Comparison of ENCODE assay signal across 8 cellular contexts in genomic region chr6:53547166-53547814, GRCh38. TPM values are rescaled to one million over a fixed set of nuclear protein-coding genes. Genes with fewer than 3 reads are reported as not detected.
A peak's percentile ranks its signal among the peaks of the same experiment; 100 is the strongest.
DNase-seq lines count a peak whose midpoint lies in the region; ATAC-seq and TF ChIP-seq lines count a peak whose summit lies in the region.

No MANE protein-coding gene starts in this region.

- no peak for TF ChIP-seq CTCF in WTC11 (IDR thresholded peaks at IDR 0.05)

- H3K27ac ChIP-seq in right cardiac atrium (ENCODE audit: low read length), result no peak overlapping the region

- ATAC-seq in Right ventricle myocardium inferior (peak; percentile 8), HG03342 (IDR thresholded peaks at IDR 0.05; ENCODE audit: unreplicated experiment) (peak; percentile 7), WTC11 (0 out of 2 replicates have a peak, but pooled peaks have one; percentile 0), right cardiac atrium (peak; percentile 3 to 29)
- ATAC-seq in stimulated activated effector memory CD8-positive, alpha-beta T cell treated with anti-CD3 and anti-CD28 coated beads, Interleukin-12 subunit alpha, Interleukin-12 subunit beta, amount 100 ng/mL, for 72 hours, result peak; percentile 3

- peaks cover 4% of the 10 kb centered on the region for H3K4me1 ChIP-seq in right cardiac atrium (ENCODE audit: control insufficient read depth, insufficient read depth, low read length)

- H3K27me3 ChIP-seq in right cardiac atrium (ENCODE audit: control insufficient read depth, insufficient read depth), result no peaks in the 10 kb centered on the region

- H3K9me3 Mint-ChIP-seq in WTC11, result peaks cover 22% of the 10 kb centered on the region
- no peaks in the 10 kb centered on the region for H3K9me3 Mint-ChIP-seq in stimulated activated effector memory CD8-positive, alpha-beta T cell treated with anti-CD3 and anti-CD28 coated beads, Interleukin-12 subunit alpha, Interleukin-12 subunit beta, amount 100 ng/mL, for 72 hours

- H3K4me3 Mint-ChIP-seq in WTC11, result peak overlapping the region; percentile 91
- peak overlapping the region; percentile 81 for H3K4me3 Mint-ChIP-seq in stimulated activated effector memory CD8-positive, alpha-beta T cell treated with anti-CD3 and anti-CD28 coated beads, Interleukin-12 subunit alpha, Interleukin-12 subunit beta, amount 100 ng/mL, for 72 hours

- H3K27me3 Mint-ChIP-seq in WTC11 (ENCODE audit: low read depth), result peaks cover 25% of the 10 kb centered on the region

- no peaks in the 10 kb centered on the region; the same call in 1 of the 2 replicates for H3K36me3 Mint-ChIP-seq in WTC11
- H3K36me3 Mint-ChIP-seq in stimulated activated effector memory CD8-positive, alpha-beta T cell treated with anti-CD3 and anti-CD28 coated beads, Interleukin-12 subunit alpha, Interleukin-12 subunit beta, amount 100 ng/mL, for 72 hours, result peaks cover 28% of the 10 kb centered on the region

- peaks cover 39% of the 10 kb centered on the region for H3K4me1 Mint-ChIP-seq in WTC11
- H3K4me1 Mint-ChIP-seq in stimulated activated effector memory CD8-positive, alpha-beta T cell treated with anti-CD3 and anti-CD28 coated beads, Interleukin-12 subunit alpha, Interleukin-12 subunit beta, amount 100 ng/mL, for 72 hours, result peaks cover 58% of the 10 kb centered on the region

- no peaks in the 10 kb centered on the region for H3K9me3 ChIP-seq in right cardiac atrium (ENCODE audit: control insufficient read depth, low read length)

- intact Hi-C loops in Right ventricle myocardium inferior (cut with DNase I) (loop anchor here (5.0 to 10.0 kb wide), 3 partner anchors 105 to 972 kb away; partner anchors contain the start of gene TRAM2), cardiac septum (cut with DNase I) (loop anchor here (5.0 to 10.0 kb wide), 5 partner anchors 55 to 552 kb away; partner anchors contain the start of genes GSTA4 and LRRC1), right cardiac atrium (cut with DNase I) (loop anchor here in 3 of 4 donors (5.0 to 10.0 kb wide), 2 partner anchors 98 to 100 kb away; no protein-coding TSS in a partner anchor)

- DNase-seq in Right ventricle myocardium inferior (ENCODE audit: missing footprints) (no peak), cardiac septum (ENCODE audit: low spot score) (no peak), WTC11 (ENCODE audit: low spot score) (peak; percentile 29), right cardiac atrium (peak in 1 of 3 donors; percentile 55), COR-L47 (lab: John Stamatoyannopoulos, UW) (no peak)
- DNase-seq in stimulated activated effector memory CD8-positive, alpha-beta T cell treated with anti-CD3 and anti-CD28 coated beads, Interleukin-12 subunit alpha, Interleukin-12 subunit beta, amount 100 ng/mL, for 72 hours (ENCODE audit: low spot score in 2 of 2), result no peak
- no peak for DNase-seq in activated CD4-positive, CD25-positive, alpha-beta regulatory T cell (lab: John Stamatoyannopoulos, UW)

- H3K27ac Mint-ChIP-seq in WTC11, result peak overlapping the region; percentile 26
- H3K27ac Mint-ChIP-seq in stimulated activated effector memory CD8-positive, alpha-beta T cell treated with anti-CD3 and anti-CD28 coated beads, Interleukin-12 subunit alpha, Interleukin-12 subunit beta, amount 100 ng/mL, for 72 hours, result peak overlapping the region; percentile 78

- CTCF ChIA-PET in WTC11 (lab: Charles Lee), result interaction anchor here (0.6 to 1.2 kb wide), 4 partner anchors 54 to 183 kb away, joined by 3 to 5 read pairs (median 4); no protein-coding TSS in a partner anchor

- WGBS in right cardiac atrium, result 13% methylated on average over 12 of the region's 12 CpGs

- POLR2A ChIA-PET in WTC11 (lab: Charles Lee), result interaction anchor here (0.5 to 1.5 kb wide), 2 partner anchors 104 to 108 kb away, joined by 4 to 5 read pairs; no protein-coding TSS in a partner anchor

- H3K4me3 ChIP-seq in right cardiac atrium (ENCODE audit: low read length), result peak overlapping the region; percentile 46

TF ChIP-seq in WTC11, 78 proteins besides CTCF, POLR2A, EP300 and RAD21:
- TF ChIP-seq TCF7 (CRISPR knock-in tag; IDR thresholded peaks at IDR 0.05; ENCODE audit: low read depth) (no peak), CREB1 (CRISPR knock-in tag; IDR thresholded peaks at IDR 0.05) (no peak), STAT6 (CRISPR knock-in tag; conservative IDR thresholded peaks at IDR 0.05; ENCODE audit: low read depth) (no peak), TEAD1 (CRISPR knock-in tag; IDR thresholded peaks at IDR 0.05) (no peak), MAX (CRISPR knock-in tag; IDR thresholded peaks at IDR 0.05) (no peak), SP1 (CRISPR knock-in tag; conservative IDR thresholded peaks at IDR 0.05) (no peak), ZNF121 (CRISPR knock-in tag; IDR thresholded peaks at IDR 0.05) (no peak)
- TF ChIP-seq, protein P1, sequence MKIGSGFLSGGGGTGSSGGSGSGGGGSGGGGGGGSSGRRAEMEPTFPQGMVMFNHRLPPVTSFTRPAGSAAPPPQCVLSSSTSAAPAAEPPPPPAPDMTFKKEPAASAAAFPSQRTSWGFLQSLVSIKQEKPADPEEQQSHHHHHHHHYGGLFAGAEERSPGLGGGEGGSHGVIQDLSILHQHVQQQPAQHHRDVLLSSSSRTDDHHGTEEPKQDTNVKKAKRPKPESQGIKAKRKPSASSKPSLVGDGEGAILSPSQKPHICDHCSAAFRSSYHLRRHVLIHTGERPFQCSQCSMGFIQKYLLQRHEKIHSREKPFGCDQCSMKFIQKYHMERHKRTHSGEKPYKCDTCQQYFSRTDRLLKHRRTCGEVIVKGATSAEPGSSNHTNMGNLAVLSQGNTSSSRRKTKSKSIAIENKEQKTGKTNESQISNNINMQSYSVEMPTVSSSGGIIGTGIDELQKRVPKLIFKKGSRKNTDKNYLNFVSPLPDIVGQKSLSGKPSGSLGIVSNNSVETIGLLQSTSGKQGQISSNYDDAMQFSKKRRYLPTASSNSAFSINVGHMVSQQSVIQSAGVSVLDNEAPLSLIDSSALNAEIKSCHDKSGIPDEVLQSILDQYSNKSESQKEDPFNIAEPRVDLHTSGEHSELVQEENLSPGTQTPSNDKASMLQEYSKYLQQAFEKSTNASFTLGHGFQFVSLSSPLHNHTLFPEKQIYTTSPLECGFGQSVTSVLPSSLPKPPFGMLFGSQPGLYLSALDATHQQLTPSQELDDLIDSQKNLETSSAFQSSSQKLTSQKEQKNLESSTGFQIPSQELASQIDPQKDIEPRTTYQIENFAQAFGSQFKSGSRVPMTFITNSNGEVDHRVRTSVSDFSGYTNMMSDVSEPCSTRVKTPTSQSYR (CRISPR knock-in tag; IDR thresholded peaks at IDR 0.05), result no peak

RNA-seq across cellular contexts. Expression of gene GCLC, which starts 2.4 kb away (rescaled TPM):
- total RNA-seq in Right ventricle myocardium inferior (26.7 TPM), cardiac septum (33.0 TPM), WTC11 (2021) (33.8 to 47.1 TPM (median 38.6 TPM) in 3 replicates), right cardiac atrium (10 to 100 TPM; 20.1 to 29.9 (median 23.8) TPM)
- 9.8 TPM for polyA plus RNA-seq in right cardiac atrium
